Comparison of ENCODE assay signal across 17 cellular contexts in the genomic region with DNA sequence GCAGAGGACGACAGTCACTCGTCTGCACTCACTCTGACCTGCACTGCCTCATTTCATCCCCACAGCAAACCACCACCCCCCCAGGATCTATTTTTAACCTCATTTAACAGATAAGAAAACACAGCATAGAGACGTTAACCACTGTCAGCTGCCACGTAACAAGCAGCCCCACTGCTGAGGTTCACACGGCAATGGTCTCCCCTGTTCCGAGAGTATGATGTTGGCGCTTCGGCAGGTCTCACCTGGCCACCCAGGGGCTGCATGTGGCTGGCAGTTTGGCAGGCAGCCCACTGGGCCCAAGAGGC. TPM values are rescaled to one million over a fixed set of nuclear protein-coding genes. Genes with fewer than 3 reads are reported as not detected.
DNase-seq lines count a peak whose midpoint lies in the region; ATAC-seq and TF ChIP-seq lines count a peak whose summit lies in the region.
"Had no signal": no experiment of that assay in that cellular context is flagged by ENCODE, and none has a peak within 500 bp of the region (broad histone marks: within the 10 kb centered on the region; RNA-seq: fewer than 3 reads in every experiment).

No MANE protein-coding gene starts in this region.

- H3K18ac ChIP-seq in neuronal stem cell (ENCODE audit: low read length), result peak overlapping the region; percentile 33

- no peak overlapping the region for H3K9ac ChIP-seq in neuronal stem cell (ENCODE audit: low read depth, low read length, poor library complexity)

- POLR2A ChIA-PET in OCI-LY7 (lab: Charles Lee), result no interaction called here

- DNase-seq in Right ventricle myocardium inferior (ENCODE audit: missing footprints), result no peak
- DNase-seq in left cardiac atrium, result no peak
- no peak for DNase-seq in natural killer cell
- no peak for DNase-seq in natural killer cell treated with Interleukin-12 subunit alpha and Interleukin-12 subunit beta and Interleukin-15 and Interleukin-18, amount 100 ng/mL, for 72 hours (ENCODE audit: low spot score)
- DNase-seq in SK-N-DZ (ENCODE audit: low spot score), result peak; percentile 56
- no peak for DNase-seq in neuronal stem cell (ENCODE audit: low spot score)
- DNase-seq in OCI-LY7 (ENCODE audit: low spot score), result no peak
- DNase-seq: 8988T; AML-193; C1 segment of cervical spinal cord; Calu3; CD4-positive, alpha-beta T cell; DMS 273 treated with DMSO at 0.1 percent for 48 hours; GOT3; H9 had no signal

- H3K4ac ChIP-seq in neuronal stem cell (ENCODE audit: low read length), result no peak overlapping the region

- no peaks in the 10 kb centered on the region for H4K20me1 ChIP-seq in OCI-LY7 (ENCODE audit: insufficient read depth, low read length)

- peak overlapping the region; percentile 60 for H2BK5ac ChIP-seq in neuronal stem cell (ENCODE audit: low read length)

- no peak overlapping the region for H3K27ac ChIP-seq in neuronal stem cell (replicated peaks; ENCODE audit: low read length)
- no peak overlapping the region for H3K27ac ChIP-seq in OCI-LY7 (ENCODE audit: low read depth, low read length, poor library complexity, severe bottlenecking)

- H2BK15ac ChIP-seq in neuronal stem cell (ENCODE audit: low read length), result peak overlapping the region; percentile 80

- H3K9me3 ChIP-seq in neuronal stem cell (replicated peaks in 1 of 2; ENCODE audit: control insufficient read depth in 2 of 2, insufficient read depth in 1 of 2, low read depth in 1 of 2, low read length in 2 of 2) (peaks cover 0 to 6% of the 10 kb centered on the region in 2 donors), OCI-LY7 (ENCODE audit: low read length) (no peaks in the 10 kb centered on the region)

- H3K4me3 Mint-ChIP-seq in natural killer cell, result no peak overlapping the region
- no peak overlapping the region for H3K4me3 Mint-ChIP-seq in natural killer cell treated with Interleukin-12 subunit alpha and Interleukin-12 subunit beta and Interleukin-15 and Interleukin-18, amount 100 ng/mL, for 72 hours
- H3K4me3 Mint-ChIP-seq: CD4-positive, alpha-beta T cell; H9 had no signal

- no peak overlapping the region for H2BK12ac ChIP-seq in neuronal stem cell (ENCODE audit: low read length)

- H2AFZ ChIP-seq in neuronal stem cell (ENCODE audit: low read length), result no peak overlapping the region
- no peak overlapping the region for H2AFZ ChIP-seq in OCI-LY7 (ENCODE audit: low read length)

- no TSS peak for BruUV-seq in OCI-LY7 (replicated peaks; lab: Mats Ljungman, UMichigan)

- WGBS in neuronal stem cell (ENCODE audit: extremely low coverage in 2 of 2, insufficient read length in 2 of 2, insufficient replicate concordance in 1 of 2), 2 donors, result no CpG with 5 or more reads among the region's 8 CpGs

- peaks cover 0 to 29% (median 0%) of the 10 kb centered on the region in 3 experiments for H3K27me3 ChIP-seq in neuronal stem cell (ENCODE audit: control insufficient read depth in 3 of 3, insufficient read depth in 3 of 3, low read depth in 1 of 3, low read length in 3 of 3)

- no peak overlapping the region for H4K8ac ChIP-seq in neuronal stem cell (ENCODE audit: low read depth, low read length)

- no peak overlapping the region for H4K91ac ChIP-seq in neuronal stem cell (ENCODE audit: low read depth, low read length, poor library complexity)

- H3K4me2 ChIP-seq in neuronal stem cell (ENCODE audit: insufficient read depth, low read length, poor library complexity, severe bottlenecking), result no peak overlapping the region
- H3K4me2 ChIP-seq in OCI-LY7 (ENCODE audit: low read length), result no peak overlapping the region

- no peaks in the 10 kb centered on the region for H3K9me2 ChIP-seq in OCI-LY7 (ENCODE audit: insufficient read depth, low read length)

- ATAC-seq in Right ventricle myocardium inferior, result peak; percentile 42
- no peak for ATAC-seq in left cardiac atrium
- ATAC-seq in natural killer cell, result peak in 2 of 3 donors; percentile 46 to 65
- no peak for ATAC-seq in natural killer cell treated with Interleukin-12 subunit alpha and Interleukin-12 subunit beta and Interleukin-15 and Interleukin-18, amount 100 ng/mL, for 72 hours
- no peak for ATAC-seq in GM19397 (IDR thresholded peaks at IDR 0.05; ENCODE audit: unreplicated experiment)
- ATAC-seq: GM12878 had no signal

- peak overlapping the region; percentile 63 for H3K14ac ChIP-seq in neuronal stem cell (ENCODE audit: low read length)

- no peak for TF ChIP-seq CTCF in natural killer cell (IDR thresholded peaks at IDR 0.05)
- TF ChIP-seq CTCF in OCI-LY7 (conservative IDR thresholded peaks at IDR 0.05; ENCODE audit: low read length), result no peak

- no peaks in the 10 kb centered on the region for H3K79me2 ChIP-seq in OCI-LY7 (ENCODE audit: insufficient read depth, low read depth, low read length)

- H3K23ac ChIP-seq in neuronal stem cell (ENCODE audit: low read depth, low read length, poor library complexity), result peak overlapping the region; percentile 8

- intact Hi-C loops in Right ventricle myocardium inferior (cut with DNase I) (no loop called here), left cardiac atrium (cut with DNase I) (no loop called here), natural killer cell (cut with micrococcal nuclease) (no loop called here), OCI-LY7 (cut with micrococcal nuclease; ENCODE audit: unreplicated experiment) (no loop called here)

- H3K36me3 Mint-ChIP-seq in natural killer cell, result no peaks in the 10 kb centered on the region
- H3K36me3 Mint-ChIP-seq in natural killer cell treated with Interleukin-12 subunit alpha and Interleukin-12 subunit beta and Interleukin-15 and Interleukin-18, amount 100 ng/mL, for 72 hours, result no peaks in the 10 kb centered on the region

- H3K27ac Mint-ChIP-seq in natural killer cell, result peak overlapping the region in 1 of 2 donors; percentile 45
- H3K27ac Mint-ChIP-seq in natural killer cell treated with Interleukin-12 subunit alpha and Interleukin-12 subunit beta and Interleukin-15 and Interleukin-18, amount 100 ng/mL, for 72 hours, result no peak overlapping the region
- H3K27ac Mint-ChIP-seq: CD4-positive, alpha-beta T cell; H9 had no signal

- peaks cover 0 to 5% of the 10 kb centered on the region in 2 donors for H3K9me3 Mint-ChIP-seq in natural killer cell
- H3K9me3 Mint-ChIP-seq in natural killer cell treated with Interleukin-12 subunit alpha and Interleukin-12 subunit beta and Interleukin-15 and Interleukin-18, amount 100 ng/mL, for 72 hours, result no peaks in the 10 kb centered on the region
- H3K9me3 Mint-ChIP-seq: CD4-positive, alpha-beta T cell had no signal

- H3K4me1 ChIP-seq in neuronal stem cell (ENCODE audit: control insufficient read depth in 2 of 2, insufficient read depth in 1 of 2, low read depth in 1 of 2, low read length in 2 of 2) (no peaks in the 10 kb centered on the region), OCI-LY7 (ENCODE audit: insufficient read depth, low read length, poor library complexity, severe bottlenecking) (no peaks in the 10 kb centered on the region)

- H3K79me1 ChIP-seq in neuronal stem cell (ENCODE audit: low read depth, low read length), result no peaks in the 10 kb centered on the region

- H3K4me3 ChIP-seq in neuronal stem cell (ENCODE audit: low read length in 2 of 2) (no peak overlapping the region), OCI-LY7 (ENCODE audit: low read depth, low read length, poor library complexity, severe bottlenecking) (no peak overlapping the region)
- H3K4me3 ChIP-seq: GM12878 had no signal

- peak overlapping the region; percentile 42 for H2AK5ac ChIP-seq in neuronal stem cell (ENCODE audit: low read depth, low read length)

- CTCF ChIA-PET in OCI-LY7 (lab: Charles Lee; ENCODE audit: unreplicated experiment), result no interaction called here

- H3K36me3 ChIP-seq in neuronal stem cell (replicated peaks in 1 of 2; ENCODE audit: control insufficient read depth in 2 of 2, insufficient read depth in 2 of 2, low read length in 2 of 2), result no peaks in the 10 kb centered on the region
- H3K36me3 ChIP-seq in OCI-LY7 (ENCODE audit: insufficient read depth, low read length), result no peaks in the 10 kb centered on the region

- no peaks in the 10 kb centered on the region for H3K27me3 Mint-ChIP-seq in natural killer cell (ENCODE audit: low read depth in 2 of 2)
- no peaks in the 10 kb centered on the region for H3K27me3 Mint-ChIP-seq in natural killer cell treated with Interleukin-12 subunit alpha and Interleukin-12 subunit beta and Interleukin-15 and Interleukin-18, amount 100 ng/mL, for 72 hours
- H3K27me3 Mint-ChIP-seq: CD4-positive, alpha-beta T cell had no signal

- H3K4me1 Mint-ChIP-seq in natural killer cell, result peaks cover 15 to 17% of the 10 kb centered on the region in 2 donors
- H3K4me1 Mint-ChIP-seq in natural killer cell treated with Interleukin-12 subunit alpha and Interleukin-12 subunit beta and Interleukin-15 and Interleukin-18, amount 100 ng/mL, for 72 hours (ENCODE audit: low read depth in 2 of 2), result peaks cover 4 to 17% of the 10 kb centered on the region in 2 donors
- H3K4me1 Mint-ChIP-seq: H9 had no signal

- no peak overlapping the region for H2BK120ac ChIP-seq in neuronal stem cell (ENCODE audit: low read depth, low read length)

RNA-seq across cellular contexts. Expression of a gene that starts 16.1 kb away (rescaled TPM):
- total RNA-seq in Right ventricle myocardium inferior, result 0.92 TPM
- total RNA-seq in left cardiac atrium, result 1 to 10 TPM in 1 of 2 donors, under 1 TPM in 1; 0.65 to 1.7 TPM
- 1 to 10 TPM; 4.5 to 5.8 (median 4.9) TPM for total RNA-seq in natural killer cell
- 1 to 10 TPM; 3.0 to 6.1 TPM for total RNA-seq in natural killer cell treated with Interleukin-12 subunit alpha and Interleukin-12 subunit beta and Interleukin-15 and Interleukin-18, amount 100 ng/mL, for 72 hours
- 0.01 and 0.07 TPM in 2 replicates for polyA plus RNA-seq in SK-N-DZ (2014; cell fraction: cytosol; rRNA removed)
- polyA plus RNA-seq in SK-N-DZ (2014; cell fraction: nucleus; rRNA removed), result 0.14 and 0.53 TPM in 2 replicates
- polyA plus RNA-seq in neuronal stem cell (2013, experiment 1 of 2), result 0.26 TPM
- polyA plus RNA-seq in neuronal stem cell (2013, experiment 2 of 2), result 0.29 TPM
- under 0.01 TPM in 1 of 2 replicates, not detected in the other for total RNA-seq in OCI-LY7 (2014; rRNA removed; shearing (Covaris generic))
- total RNA-seq in OCI-LY7 (2022), result 0.02 TPM in 1 of 2 replicates, not detected in the other

RNA-seq across cellular contexts. Expression of a gene that starts 54.3 kb away (rescaled TPM):
- total RNA-seq in Right ventricle myocardium inferior (4.1 TPM), left cardiac atrium (10 to 100 TPM in 1 of 2 donors, 1 to 10 TPM in 1; 7.0 to 11.5 TPM), natural killer cell (10 to 100 TPM; 56.3 to 71.0 (median 64.6) TPM), OCI-LY7 (2022) (11.9 and 14.2 TPM in 2 replicates)
- 10 to 100 TPM; 23.5 to 24.5 TPM for total RNA-seq in natural killer cell treated with Interleukin-12 subunit alpha and Interleukin-12 subunit beta and Interleukin-15 and Interleukin-18, amount 100 ng/mL, for 72 hours
- polyA plus RNA-seq in SK-N-DZ (2014; cell fraction: cytosol; rRNA removed), result 2.1 and 2.4 TPM in 2 replicates
- 1.6 and 3.0 TPM in 2 replicates for polyA plus RNA-seq in SK-N-DZ (2014; cell fraction: nucleus; rRNA removed)
- polyA plus RNA-seq in neuronal stem cell (2013, experiment 1 of 2), result 3.8 TPM
- 4.0 TPM for polyA plus RNA-seq in neuronal stem cell (2013, experiment 2 of 2)
- 0.98 and 2.1 TPM in 2 replicates for total RNA-seq in OCI-LY7 (2014; rRNA removed; shearing (Covaris generic))

Comparison
In these comparisons a context has a peak if more than half of its experiments do, and no peak if none do; other contexts are left out.
1. ATAC-seq: peak in Right ventricle myocardium inferior (single experiment) and natural killer cell (2 of 3); none in left cardiac atrium (0 of 2), natural killer cell treated with Interleukin-12 subunit alpha and Interleukin-12 subunit beta and Interleukin-15 and Interleukin-18, amount 100 ng/mL, for 72 hours (0 of 2) and GM19397 (single experiment).